In genomic region chr3:14346191-14346590, GRCh38 we compare ENCODE assay signal across 22 cellular contexts.
"Had no signal": no experiment of that assay in that cellular context is flagged by ENCODE, and none has a peak within 500 bp of the region (broad histone marks: within the 10 kb centered on the region; RNA-seq: fewer than 3 reads in every experiment).

No MANE protein-coding gene starts in this region.

- H3K4me3 Mint-ChIP-seq: activated CD4-positive, alpha-beta T cell treated with anti-CD3 and anti-CD28 coated beads for 36 hours; activated CD8-positive, alpha-beta memory T cell treated with anti-CD3 and anti-CD28 coated beads, Interleukin-2, amount 10 ng/mL, durations not matched to agents 7 days and 5 days; activated naive CD8-positive, alpha-beta T cell treated with anti-CD3 and anti-CD28 coated beads, Interleukin-2, amount 10 ng/mL, durations not matched to agents 7 days and 5 days; naive thymus-derived CD4-positive, alpha-beta T cell; T-helper 2 cell treated with Interferon-gamma antibody and Interleukin-4, amounts not matched to agents 5 μg/mL and 100 μg/mL, for 36 hours; WTC11 had no signal

- H3K4me1 ChIP-seq: body of pancreas, foreskin keratinocyte, left lung, tibial artery had no signal

- ATAC-seq: activated CD4-positive, alpha-beta T cell treated with anti-CD3 and anti-CD28 coated beads for 36 hours; activated CD8-positive, alpha-beta memory T cell treated with anti-CD3 and anti-CD28 coated beads, Interleukin-2, amount 10 ng/mL, durations not matched to agents 7 days and 5 days; body of pancreas; left lung; naive thymus-derived CD4-positive, alpha-beta T cell; stimulated activated naive CD8-positive, alpha-beta T cell treated with anti-CD3 and anti-CD28 coated beads, Interleukin-15, Interleukin-2, amounts not matched to agents 100 U/mL and 50 U/mL, for 24 hours; WTC11 had no signal

- H3K4me3 ChIP-seq: body of pancreas, dorsolateral prefrontal cortex, left lung, tibial artery had no signal

- H3K9me3 ChIP-seq: body of pancreas, left lung, tibial artery had no signal

- H3K27ac Mint-ChIP-seq: activated CD4-positive, alpha-beta T cell treated with anti-CD3 and anti-CD28 coated beads for 36 hours; activated CD8-positive, alpha-beta memory T cell treated with anti-CD3 and anti-CD28 coated beads, Interleukin-2, amount 10 ng/mL, durations not matched to agents 7 days and 5 days; activated naive CD8-positive, alpha-beta T cell treated with anti-CD3 and anti-CD28 coated beads, Interleukin-2, amount 10 ng/mL, durations not matched to agents 7 days and 5 days; naive thymus-derived CD4-positive, alpha-beta T cell; T-helper 2 cell treated with Interferon-gamma antibody and Interleukin-4, amounts not matched to agents 5 μg/mL and 100 μg/mL, for 36 hours; WTC11 had no signal

- H3K4me1 Mint-ChIP-seq: activated CD4-positive, alpha-beta T cell treated with anti-CD3 and anti-CD28 coated beads for 36 hours; activated CD8-positive, alpha-beta memory T cell treated with anti-CD3 and anti-CD28 coated beads, Interleukin-2, amount 10 ng/mL, durations not matched to agents 7 days and 5 days; activated naive CD8-positive, alpha-beta T cell treated with anti-CD3 and anti-CD28 coated beads, Interleukin-2, amount 10 ng/mL, durations not matched to agents 7 days and 5 days; naive thymus-derived CD4-positive, alpha-beta T cell had no signal

- H3K9me3 Mint-ChIP-seq: activated naive CD8-positive, alpha-beta T cell treated with anti-CD3 and anti-CD28 coated beads, Interleukin-2, amount 10 ng/mL, durations not matched to agents 7 days and 5 days; naive thymus-derived CD4-positive, alpha-beta T cell; T-helper 2 cell treated with Interferon-gamma antibody and Interleukin-4, amounts not matched to agents 5 μg/mL and 100 μg/mL, for 36 hours; WTC11 had no signal

- DNase-seq: activated CD4-positive, alpha-beta T cell treated with anti-CD3 and anti-CD28 coated beads for 36 hours; activated CD4-positive, alpha-beta T cell treated with anti-CD3 and anti-CD28 coated beads, Interleukin-2, amount 50 U/mL, for 48 hours; activated CD8-positive, alpha-beta memory T cell treated with anti-CD3 and anti-CD28 coated beads, Interleukin-2, amount 10 ng/mL, durations not matched to agents 7 days and 5 days; activated naive CD4-positive, alpha-beta T cell treated with Interleukin-2 at 50 U/mL for 16 hours; activated naive CD8-positive, alpha-beta T cell treated with anti-CD3 and anti-CD28 coated beads, Interleukin-2, amount 10 ng/mL, durations not matched to agents 7 days and 5 days; amygdala; body of pancreas; caudate nucleus; dorsolateral prefrontal cortex; foreskin keratinocyte; glutamatergic neuron; left lung; naive thymus-derived CD4-positive, alpha-beta T cell; posterior cingulate gyrus; stimulated activated CD4-positive, alpha-beta T cell treated with anti-CD3 and anti-CD28 coated beads, Interleukin-2, amount 100 ng/mL, for 24 hours; stimulated activated naive CD8-positive, alpha-beta T cell treated with anti-CD3 and anti-CD28 coated beads, Interleukin-15, Interleukin-2, amounts not matched to agents 100 U/mL and 50 U/mL, for 24 hours; substantia nigra; tibial artery had no signal

- H3K27me3 ChIP-seq: body of pancreas, left lung, tibial artery had no signal

- H3K36me3 Mint-ChIP-seq: activated CD8-positive, alpha-beta memory T cell treated with anti-CD3 and anti-CD28 coated beads, Interleukin-2, amount 10 ng/mL, durations not matched to agents 7 days and 5 days; activated naive CD8-positive, alpha-beta T cell treated with anti-CD3 and anti-CD28 coated beads, Interleukin-2, amount 10 ng/mL, durations not matched to agents 7 days and 5 days; naive thymus-derived CD4-positive, alpha-beta T cell; WTC11 had no signal

- FAIRE-seq: colon had no signal

- H3K36me3 ChIP-seq: left lung, tibial artery had no signal

- H3K27ac ChIP-seq: body of pancreas, dorsolateral prefrontal cortex, epithelial cell of prostate, foreskin keratinocyte, left lung, tibial artery had no signal

- H3K27me3 Mint-ChIP-seq: activated CD4-positive, alpha-beta T cell treated with anti-CD3 and anti-CD28 coated beads for 36 hours had no signal
